In genomic region chr10:23479798-23480473, GRCh38 we compare ENCODE assay signal across 18 cellular contexts. TPM values are rescaled to one million over a fixed set of nuclear protein-coding genes. Genes with fewer than 3 reads are reported as not detected.
DNase-seq lines count a peak whose midpoint lies in the region; ATAC-seq and TF ChIP-seq lines count a peak whose summit lies in the region.
"Had no signal": no experiment of that assay in that cellular context is flagged by ENCODE, and none has a peak within 500 bp of the region (broad histone marks: within the 10 kb centered on the region; RNA-seq: fewer than 3 reads in every experiment).

No MANE protein-coding gene starts in this region.

- TF ChIP-seq POLR2A in NB4 (IDR thresholded peaks at IDR 0.05; ENCODE audit: extremely low read depth, insufficient read length) (no peak), erythroblast (IDR thresholded peaks at IDR 0.05; ENCODE audit: low read length) (no peak)

- DNase-seq in NB4 (ENCODE audit: low read depth) (peak; percentile 72), amniotic epithelial cell (ENCODE audit: low read depth) (peak; percentile 34), renal cortical epithelial cell (ENCODE audit: low read depth) (peak; percentile 69), erythroblast (lab: John Stamatoyannopoulos, UW) (no peak), HuH-7 (ENCODE audit: low spot score) (no peak)
- DNase-seq: ACHN; CD8-positive, alpha-beta T cell; DMS79 treated with DMSO at 0.1 percent for 48 hours; H9; Kasumi-1; MM.1S; NCI-H1417 treated with DMSO at 0.1 percent for 48 hours; NCI-H2029; NCI-H774; Peyer's patch; SHP77 had no signal

- no peaks in the 10 kb centered on the region for H3K27me3 ChIP-seq in BLaER1 treated with 17β-estradiol and CSF1 and Interleukin-3, amounts not matched to agents 10 nM and 100 nM
- H3K27me3 ChIP-seq: Peyer's patch had no signal

- no peaks in the 10 kb centered on the region for H3K36me3 ChIP-seq in BLaER1 treated with 17β-estradiol and CSF1 and Interleukin-3, amounts not matched to agents 10 nM and 100 nM
- H3K36me3 ChIP-seq: Peyer's patch had no signal

- 0 out of 22 replicates have a peak, but pooled peaks cover 0 to 3% (median 0%) of the 10 kb centered on the region in 11 experiments for H3K9me3 ChIP-seq in BLaER1 treated with 17β-estradiol and CSF1 and Interleukin-3, amounts not matched to agents 10 nM and 100 nM (replicated peaks in 1 of 11)
- H3K9me3 ChIP-seq: Peyer's patch had no signal

- H3K27ac ChIP-seq in BLaER1 treated with 17β-estradiol and CSF1 and Interleukin-3, amounts not matched to agents 10 nM and 100 nM = peak overlapping the region in 9 of 11 experiments; percentile 13 to 75 (median 67); a peak in 17 of 22 replicates
- H3K27ac ChIP-seq: Peyer's patch had no signal

- peak overlapping the region in 6 of 11 experiments; percentile 4 to 48 (median 36); a peak in 7 of 22 replicates for H3K9ac ChIP-seq in BLaER1 treated with 17β-estradiol and CSF1 and Interleukin-3, amounts not matched to agents 10 nM and 100 nM

- no peaks in the 10 kb centered on the region for H4K20me1 ChIP-seq in BLaER1 treated with 17β-estradiol and CSF1 and Interleukin-3, amounts not matched to agents 10 nM and 100 nM

- H3K4me1 ChIP-seq in BLaER1 treated with 17β-estradiol and CSF1 and Interleukin-3, amounts not matched to agents 10 nM and 100 nM = peaks cover 17 to 37% (median 28%) of the 10 kb centered on the region in 10 experiments
- H3K4me1 ChIP-seq: Peyer's patch had no signal

- ATAC-seq in HG03039 (IDR thresholded peaks at IDR 0.05; ENCODE audit: unreplicated experiment) = no peak
- ATAC-seq: CD8-positive, alpha-beta T cell had no signal

- H3K4me2 ChIP-seq in BLaER1 treated with 17β-estradiol and CSF1 and Interleukin-3, amounts not matched to agents 10 nM and 100 nM = peak overlapping the region; percentile 10 to 82 (median 63)

- peak overlapping the region in 2 of 10 experiments; percentile 2 to 42; a peak in 1 of 20 replicates for H3K4me3 ChIP-seq in BLaER1 treated with 17β-estradiol and CSF1 and Interleukin-3, amounts not matched to agents 10 nM and 100 nM
- no peak overlapping the region for H3K4me3 ChIP-seq in NB4 (ENCODE audit: low read depth, low read length)
- H3K4me3 ChIP-seq: Peyer's patch had no signal

- TF ChIP-seq CTCF in NB4 (IDR thresholded peaks at IDR 0.05; ENCODE audit: low read depth, low read length) = no peak

RNA-seq across cellular contexts. Expression of gene OTUD1, which starts 41.1 kb away (rescaled TPM):
- total RNA-seq in renal cortical epithelial cell = 13.0 and 19.9 TPM in 2 replicates

Comparison
In these comparisons a context has a peak if more than half of its experiments do, and no peak if none do; other contexts are left out.
1. DNase-seq: peak in NB4 (single experiment), amniotic epithelial cell (single experiment) and renal cortical epithelial cell (single experiment); none in erythroblast (0 of 2) and HuH-7 (single experiment).